In the genomic region with DNA sequence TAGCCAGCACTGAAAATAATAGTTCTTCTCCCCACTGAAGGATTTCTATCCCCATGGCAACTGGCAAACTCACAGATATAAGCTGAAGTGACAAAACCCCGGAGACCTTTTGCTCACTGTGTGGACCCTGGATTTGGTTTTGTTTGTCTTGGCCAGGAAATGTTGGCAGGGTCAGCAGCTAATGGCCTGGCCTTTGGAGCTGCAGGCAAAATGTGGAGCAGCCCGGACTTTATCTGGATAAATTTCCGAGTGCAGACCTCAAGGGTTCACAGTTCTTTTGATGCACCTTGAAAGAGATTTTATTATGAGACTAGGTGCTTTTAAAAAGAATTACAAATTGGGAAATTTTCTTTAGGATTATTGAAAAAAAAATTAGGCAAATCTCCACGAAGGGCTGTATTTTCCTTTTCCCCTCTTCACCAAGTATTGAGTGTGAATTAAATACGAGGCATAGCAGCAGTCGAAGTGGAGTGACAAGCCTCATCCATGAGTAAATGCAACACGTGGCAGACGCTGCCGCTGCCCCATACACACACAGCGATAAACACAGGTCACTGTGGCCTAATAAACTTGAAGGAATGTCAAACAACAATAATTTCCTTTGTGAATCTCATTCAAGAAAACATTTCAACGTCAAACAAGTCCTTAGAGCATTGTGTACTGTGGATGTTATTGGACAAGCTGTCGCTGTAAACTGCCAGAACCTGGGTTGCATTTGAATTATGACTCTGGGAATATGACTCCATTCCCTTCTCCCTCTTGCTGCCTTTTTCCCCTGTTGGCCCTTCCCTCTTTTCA, we compare ENCODE assay signal across 2 cellular contexts.
TF ChIP-seq lines count a peak whose summit lies in the region.

No MANE protein-coding gene starts in this region.

TF ChIP-seq in IMR-90, 13 proteins besides CTCF, POLR2A, EP300 and RAD21 (continued from another document):
- TF ChIP-seq ELK1 (IDR thresholded peaks at IDR 0.05; ENCODE audit: borderline replicate concordance, low read depth, low read length) (no peak), MAFK (IDR thresholded peaks at IDR 0.05; ENCODE audit: low read depth, low read length) (no peak), RFX5 (IDR thresholded peaks at IDR 0.05; ENCODE audit: low read depth, low read length) (no peak), BHLHE40 (IDR thresholded peaks at IDR 0.05; ENCODE audit: low read depth, low read length) (no peak), NFE2L2 (IDR thresholded peaks at IDR 0.05; ENCODE audit: low read depth, low read length) (no peak), MXI1 (IDR thresholded peaks at IDR 0.05; ENCODE audit: borderline replicate concordance, low read depth, low read length) (no peak), RCOR1 (IDR thresholded peaks at IDR 0.05; ENCODE audit: insufficient replicate concordance, low read length) (no peak), FOS (IDR thresholded peaks at IDR 0.05; ENCODE audit: low read depth, low read length) (no peak), CEBPB (IDR thresholded peaks at IDR 0.05; ENCODE audit: low read depth, low read length) (no peak), CHD1 (IDR thresholded peaks at IDR 0.05; ENCODE audit: low read depth, low read length) (no peak), SMC3 (IDR thresholded peaks at IDR 0.05; ENCODE audit: low read depth, low read length) (no peak)
- TF ChIP-seq, protein P1, sequence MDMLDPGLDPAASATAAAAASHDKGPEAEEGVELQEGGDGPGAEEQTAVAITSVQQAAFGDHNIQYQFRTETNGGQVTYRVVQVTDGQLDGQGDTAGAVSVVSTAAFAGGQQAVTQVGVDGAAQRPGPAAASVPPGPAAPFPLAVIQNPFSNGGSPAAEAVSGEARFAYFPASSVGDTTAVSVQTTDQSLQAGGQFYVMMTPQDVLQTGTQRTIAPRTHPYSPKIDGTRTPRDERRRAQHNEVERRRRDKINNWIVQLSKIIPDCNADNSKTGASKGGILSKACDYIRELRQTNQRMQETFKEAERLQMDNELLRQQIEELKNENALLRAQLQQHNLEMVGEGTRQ (IDR thresholded peaks at IDR 0.05; ENCODE audit: low read depth, low read length) = no peak
TF ChIP-seq in IMR-90: peak in this region for 0.

TF ChIP-seq in WTC11, 78 proteins besides CTCF, POLR2A, EP300 and RAD21 (continued from another document):
- TF ChIP-seq, protein P2, sequence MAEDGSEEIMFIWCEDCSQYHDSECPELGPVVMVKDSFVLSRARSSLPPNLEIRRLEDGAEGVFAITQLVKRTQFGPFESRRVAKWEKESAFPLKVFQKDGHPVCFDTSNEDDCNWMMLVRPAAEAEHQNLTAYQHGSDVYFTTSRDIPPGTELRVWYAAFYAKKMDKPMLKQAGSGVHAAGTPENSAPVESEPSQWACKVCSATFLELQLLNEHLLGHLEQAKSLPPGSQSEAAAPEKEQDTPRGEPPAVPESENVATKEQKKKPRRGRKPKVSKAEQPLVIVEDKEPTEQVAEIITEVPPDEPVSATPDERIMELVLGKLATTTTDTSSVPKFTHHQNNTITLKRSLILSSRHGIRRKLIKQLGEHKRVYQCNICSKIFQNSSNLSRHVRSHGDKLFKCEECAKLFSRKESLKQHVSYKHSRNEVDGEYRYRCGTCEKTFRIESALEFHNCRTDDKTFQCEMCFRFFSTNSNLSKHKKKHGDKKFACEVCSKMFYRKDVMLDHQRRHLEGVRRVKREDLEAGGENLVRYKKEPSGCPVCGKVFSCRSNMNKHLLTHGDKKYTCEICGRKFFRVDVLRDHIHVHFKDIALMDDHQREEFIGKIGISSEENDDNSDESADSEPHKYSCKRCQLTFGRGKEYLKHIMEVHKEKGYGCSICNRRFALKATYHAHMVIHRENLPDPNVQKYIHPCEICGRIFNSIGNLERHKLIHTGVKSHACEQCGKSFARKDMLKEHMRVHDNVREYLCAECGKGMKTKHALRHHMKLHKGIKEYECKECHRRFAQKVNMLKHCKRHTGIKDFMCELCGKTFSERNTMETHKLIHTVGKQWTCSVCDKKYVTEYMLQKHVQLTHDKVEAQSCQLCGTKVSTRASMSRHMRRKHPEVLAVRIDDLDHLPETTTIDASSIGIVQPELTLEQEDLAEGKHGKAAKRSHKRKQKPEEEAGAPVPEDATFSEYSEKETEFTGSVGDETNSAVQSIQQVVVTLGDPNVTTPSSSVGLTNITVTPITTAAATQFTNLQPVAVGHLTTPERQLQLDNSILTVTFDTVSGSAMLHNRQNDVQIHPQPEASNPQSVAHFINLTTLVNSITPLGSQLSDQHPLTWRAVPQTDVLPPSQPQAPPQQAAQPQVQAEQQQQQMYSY (CRISPR knock-in tag; IDR thresholded peaks at IDR 0.05) = peak; percentile 55; the same call in 1 of the 2 replicates
